17 cellular contexts compared by ENCODE assay signal in genomic region chr21:33411949-33412430, GRCh38. TPM values are rescaled to one million over a fixed set of nuclear protein-coding genes. Genes with fewer than 3 reads are reported as not detected.
DNase-seq lines count a peak whose midpoint lies in the region; ATAC-seq, FAIRE-seq and TF ChIP-seq lines count a peak whose summit lies in the region.
"Had no signal": no experiment of that assay in that cellular context is flagged by ENCODE, and none has a peak within 500 bp of the region (broad histone marks: within the 10 kb centered on the region; RNA-seq: fewer than 3 reads in every experiment).

No MANE protein-coding gene starts in this region.

- H3K4me2 ChIP-seq in hepatocyte: peak overlapping the region; percentile 51
- H3K4me2 ChIP-seq: KMS-11 had no signal

- intact Hi-C loops in CD14-positive monocyte (cut with micrococcal nuclease): no loop called here
- intact Hi-C loops in pancreas (cut with DNase I): no loop called here

- H3K4me1 Mint-ChIP-seq in CD14-positive monocyte (peaks cover 61% of the 10 kb centered on the region), T-cell (peaks cover 53 to 62% (median 61%) of the 10 kb centered on the region in 3 donors)

- no peak for FAIRE-seq in pancreas (lab: Jason Lieb, UNC)
- FAIRE-seq: islet of Langerhans had no signal

- H3K27ac ChIP-seq in hepatocyte (peak overlapping the region; percentile 79), pancreas (peak overlapping the region in 3 of 4 donors; percentile 7 to 66 (median 57)), coronary artery (no peak overlapping the region)
- H3K27ac ChIP-seq: KMS-11 had no signal

- H3K9me2 ChIP-seq in hepatocyte (replicated peaks; ENCODE audit: insufficient read depth): no peaks in the 10 kb centered on the region

- no peak overlapping the region for H2AFZ ChIP-seq in hepatocyte

- WGBS in hepatocyte (ENCODE audit: low lambda C conversion rate, missing lambda C conversion rate): 40% methylated on average over 8 of the region's 8 CpGs
- WGBS in pancreas, 2 donors: 43 to 45% methylated on average over 8 of the region's 8 CpGs

- TF ChIP-seq CTCF in CD14-positive monocyte (IDR thresholded peaks at IDR 0.05): no peak
- no peak for TF ChIP-seq CTCF in hepatocyte (IDR thresholded peaks at IDR 0.05; ENCODE audit: poor library complexity)
- TF ChIP-seq CTCF in pancreas (IDR thresholded peaks at IDR 0.05): no peak
- no peak for TF ChIP-seq CTCF in coronary artery (IDR thresholded peaks at IDR 0.05)

- H3K36me3 Mint-ChIP-seq in CD14-positive monocyte (peaks cover 79 to 95% of the 10 kb centered on the region in 2 donors), T-cell (peaks cover 21% of the 10 kb centered on the region)

- ATAC-seq in T-cell (replicated peaks in 1 of 4) (peak in 1 of 4 experiments; percentile 45), pancreas (peak; percentile 49 to 77 (median 64))
- ATAC-seq: Panc1 had no signal

- H3K4me3 ChIP-seq in hepatocyte (no peak overlapping the region), pancreas (no peak overlapping the region), coronary artery (no peak overlapping the region)

- no peaks in the 10 kb centered on the region for H3K27me3 ChIP-seq in hepatocyte
- no peaks in the 10 kb centered on the region for H3K27me3 ChIP-seq in pancreas

- CTCF ChIA-PET in T-cell (lab: Charles Lee): no interaction called here

- H3K27me3 Mint-ChIP-seq in CD14-positive monocyte (ENCODE audit: low read depth in 3 of 3): peaks cover 0 to 2% (median 0%) of the 10 kb centered on the region in 3 donors
- no peaks in the 10 kb centered on the region for H3K27me3 Mint-ChIP-seq in T-cell

- no peak for DNase-seq in CD14-positive monocyte (ENCODE audit: low spot score)
- no peak for DNase-seq in T-cell
- DNase-seq in hepatocyte (ENCODE audit: low spot score): peak; percentile 54
- DNase-seq in pancreas: peak in 1 of 6 donors; percentile 60
- no peak for DNase-seq in mucosa of gallbladder (ENCODE audit: low spot score)
- DNase-seq in activated CD4-positive, alpha-beta T cell treated with anti-CD3 and anti-CD28 coated beads for 48 hours: no peak
- DNase-seq in RKO (ENCODE audit: low spot score): no peak
- DNase-seq in coronary artery (ENCODE audit: low spot score): no peak
- DNase-seq: activated CD4-positive, alpha-beta T cell treated with anti-CD3 and anti-CD28 coated beads, Interleukin-2, amount 50 U/mL, for 4 hours; activated effector memory CD4-positive, alpha-beta T cell treated with Interleukin-2 at 50 U/mL for 16 hours; DMS79; NCI-H146; NCI-H524 treated with DMSO at 0.1 percent for 48 hours; T-helper 1 cell had no signal

- H3K27ac Mint-ChIP-seq in CD14-positive monocyte (peak overlapping the region in 4 of 7 donors; percentile 19 to 50 (median 34)), T-cell (peak overlapping the region; percentile 59 to 69)

- H3K79me2 ChIP-seq in hepatocyte: peaks cover 80% of the 10 kb centered on the region

- no peak overlapping the region for H3K4me3 Mint-ChIP-seq in CD14-positive monocyte
- H3K4me3 Mint-ChIP-seq in T-cell: peak overlapping the region in 1 of 3 donors; percentile 43

- H4K20me1 ChIP-seq in hepatocyte (ENCODE audit: insufficient read depth, poor library complexity, severe bottlenecking): peaks cover 33% of the 10 kb centered on the region

- POLR2A ChIA-PET in T-cell (lab: Charles Lee): interaction anchor here (0.5 to 1.6 kb wide), 2 partner anchors 50 to 247 kb away, joined by 3 to 4 read pairs; no protein-coding TSS in a partner anchor

- H3K9me3 Mint-ChIP-seq in CD14-positive monocyte (no peaks in the 10 kb centered on the region), T-cell (no peaks in the 10 kb centered on the region)

- H3K9me3 ChIP-seq in hepatocyte (ENCODE audit: low read depth) (no peaks in the 10 kb centered on the region), pancreas (no peaks in the 10 kb centered on the region)

- H3K4me1 ChIP-seq in hepatocyte (ENCODE audit: insufficient read depth) (peaks cover 23% of the 10 kb centered on the region), pancreas (peaks cover 0 to 22% (median 17%) of the 10 kb centered on the region in 3 donors)

- no peaks in the 10 kb centered on the region for H3K36me3 ChIP-seq in hepatocyte (replicated peaks; ENCODE audit: insufficient read depth, low read depth)
- peaks cover 0 to 6% (median 0%) of the 10 kb centered on the region in 3 donors for H3K36me3 ChIP-seq in pancreas

RNA-seq across cellular contexts. Expression of gene IFNGR2, which starts 8.8 kb away (rescaled TPM):
- polyA plus RNA-seq in CD14-positive monocyte: 100 to 1,000 TPM; 204 to 324 TPM
- 10 to 100 TPM; 14.2 to 28.3 (median 22.5) TPM for total RNA-seq in T-cell
- total RNA-seq in hepatocyte: 53.4 and 66.8 TPM in 2 replicates
- polyA plus RNA-seq in hepatocyte: 60.2 and 66.7 TPM in 2 replicates
- 10 to 100 TPM; 10.1 to 56.5 (median 15.2) TPM for total RNA-seq in pancreas
- polyA plus RNA-seq in pancreas: 10 to 100 TPM; 23.6 to 31.4 TPM
- total RNA-seq in mucosa of gallbladder: 61.3 TPM

Comparison
In these comparisons a context has a peak if more than half of its experiments do, and no peak if none do; other contexts are left out.
1. H3K27ac ChIP-seq: peak in hepatocyte (single experiment) and pancreas (3 of 4); none in coronary artery (0 of 2).